In genomic region chr2:219128401-219128800, GRCh38 we compare ENCODE assay signal across 14 cellular contexts. TPM values are rescaled to one million over a fixed set of nuclear protein-coding genes. Genes with fewer than 3 reads are reported as not detected.
"Had no signal": no experiment of that assay in that cellular context is flagged by ENCODE, and none has a peak within 500 bp of the region (broad histone marks: within the 10 kb centered on the region; RNA-seq: fewer than 3 reads in every experiment).

No MANE protein-coding gene starts in this region.

- H3K27me3 Mint-ChIP-seq: activated T-helper 17 cell treated with anti-CD3 and anti-CD28 coated beads, Interleukin-2, amount 50 U/mL, for 72 hours; stimulated activated naive CD8-positive, alpha-beta T cell treated with anti-CD3 and anti-CD28 coated beads, Interleukin-15, Interleukin-2, amounts not matched to agents 100 ng/mL and 50 ng/mL, for 24 hours had no signal

- ATAC-seq: activated CD4-positive, CD25-positive, alpha-beta regulatory T cell treated with anti-CD3 and anti-CD28 coated beads, Interleukin-2, amount 50 U/mL, for 24 hours; activated T-helper 17 cell treated with anti-CD3 and anti-CD28 coated beads, Interleukin-2, amount 50 U/mL, for 72 hours; esophagus mucosa had no signal

- H3K27ac Mint-ChIP-seq: activated T-helper 17 cell treated with anti-CD3 and anti-CD28 coated beads, Interleukin-2, amount 50 U/mL, for 72 hours; stimulated activated naive CD8-positive, alpha-beta T cell treated with anti-CD3 and anti-CD28 coated beads, Interleukin-15, Interleukin-2, amounts not matched to agents 100 ng/mL and 50 ng/mL, for 24 hours; T-helper 1 cell treated with Interleukin-12 subunit alpha and Interleukin-12 subunit beta and Interleukin-4 antibody, amounts not matched to agents 30 μg/mL and 1 μg/mL, for 36 hours had no signal

- H3K27me3 ChIP-seq: right lobe of liver, suprapubic skin had no signal

- H3K9me3 Mint-ChIP-seq: activated T-helper 17 cell treated with anti-CD3 and anti-CD28 coated beads, Interleukin-2, amount 50 U/mL, for 72 hours; neural crest cell; stimulated activated naive CD8-positive, alpha-beta T cell treated with anti-CD3 and anti-CD28 coated beads, Interleukin-15, Interleukin-2, amounts not matched to agents 100 ng/mL and 50 ng/mL, for 24 hours; T-helper 1 cell treated with Interleukin-12 subunit alpha and Interleukin-12 subunit beta and Interleukin-4 antibody, amounts not matched to agents 30 μg/mL and 1 μg/mL, for 36 hours had no signal

- H3K4me3 Mint-ChIP-seq: activated T-helper 17 cell treated with anti-CD3 and anti-CD28 coated beads, Interleukin-2, amount 50 U/mL, for 72 hours; neural crest cell; stimulated activated naive CD8-positive, alpha-beta T cell treated with anti-CD3 and anti-CD28 coated beads, Interleukin-15, Interleukin-2, amounts not matched to agents 100 ng/mL and 50 ng/mL, for 24 hours; T-helper 1 cell treated with Interleukin-12 subunit alpha and Interleukin-12 subunit beta and Interleukin-4 antibody, amounts not matched to agents 30 μg/mL and 1 μg/mL, for 36 hours had no signal

- H3K27ac ChIP-seq: suprapubic skin had no signal

- H3K4me1 Mint-ChIP-seq: neural crest cell had no signal

- H3K9me3 ChIP-seq: prostate gland, right lobe of liver, suprapubic skin had no signal

- H3K4me3 ChIP-seq: prostate gland, right lobe of liver, smooth muscle cell, suprapubic skin had no signal

- DNase-seq: activated CD4-positive, alpha-beta T cell treated with anti-CD3 and anti-CD28 coated beads, Interleukin-2, amount 50 U/mL, for 1 hour; activated naive CD4-positive, alpha-beta T cell treated with Interleukin-2 at 50 U/mL for 16 hours; activated T-cell treated with anti-CD3 and anti-CD28 coated beads for 4 hours; anterior cingulate cortex had no signal

- H3K36me3 ChIP-seq: prostate gland, right lobe of liver, suprapubic skin had no signal

RNA-seq across cellular contexts. Expression of gene SLC23A3, which starts 41.4 kb away (rescaled TPM):
- total RNA-seq: smooth muscle cell had no signal
